In the genomic region with DNA sequence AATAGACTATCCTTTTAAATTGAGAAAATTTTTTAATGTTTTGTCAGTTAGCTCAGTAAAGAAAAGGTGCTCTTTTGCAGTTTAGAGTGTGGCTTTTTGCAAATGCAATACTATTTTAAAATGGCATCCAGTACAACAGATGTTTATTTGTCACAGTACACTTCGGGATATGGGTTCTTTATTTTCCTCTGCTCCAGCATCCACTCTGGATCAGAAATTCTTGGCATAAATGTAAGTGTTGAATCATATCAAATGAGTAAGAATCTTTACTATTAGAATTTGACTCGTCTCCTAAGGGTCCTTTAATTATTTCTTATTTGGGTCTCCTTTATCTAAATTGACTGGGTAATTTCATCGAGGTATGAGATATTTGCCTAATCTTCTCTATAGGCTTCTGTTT, we compare ENCODE assay signal across 18 cellular contexts.
"Had no signal": no experiment of that assay in that cellular context is flagged by ENCODE, and none has a peak within 500 bp of the region (broad histone marks: within the 10 kb centered on the region; RNA-seq: fewer than 3 reads in every experiment).

No MANE protein-coding gene starts in this region.

- ATAC-seq: esophagus mucosa, left colon, left ventricle myocardium superior, psoas muscle had no signal

- H3K36me3 Mint-ChIP-seq: type B pancreatic cell had no signal

- H3K27me3 ChIP-seq: sigmoid colon, suprapubic skin, thyroid gland had no signal

- H3K27ac Mint-ChIP-seq: nephron progenitor cell, type B pancreatic cell had no signal

- H3K36me3 ChIP-seq: sigmoid colon, suprapubic skin, thyroid gland had no signal

- H3K4me3 Mint-ChIP-seq: nephron progenitor cell, type B pancreatic cell had no signal

- DNase-seq: effector memory CD4-positive, alpha-beta T cell; foreskin melanocyte; head of caudate nucleus; hippocampal formation; left colon; left ventricle myocardium superior; midbrain; nephron progenitor cell; psoas muscle; sigmoid colon; small intestine; stimulated activated CD4-positive, alpha-beta T cell treated with anti-CD3 and anti-CD28 coated beads, Interleukin-12 subunit alpha, Interleukin-12 subunit beta, amount 100 ng/mL, for 4 hours; stimulated activated naive CD4-positive, alpha-beta T cell treated with Interleukin-2 at 50 U/mL for 16 hours; thyroid gland had no signal

- H3K27me3 Mint-ChIP-seq: type B pancreatic cell had no signal

- H3K27ac ChIP-seq: psoas muscle, sigmoid colon, suprapubic skin, thyroid gland had no signal

- H3K9me3 ChIP-seq: psoas muscle, sigmoid colon, suprapubic skin, thyroid gland had no signal

- H3K4me1 ChIP-seq: psoas muscle, suprapubic skin, thyroid gland had no signal

- H3K4me3 ChIP-seq: lung, psoas muscle, sigmoid colon, suprapubic skin, thyroid gland had no signal
